ENCODE assay signal across 26 cellular contexts in genomic region chr12:7376196-7376595, GRCh38.
DNase-seq lines count a peak whose midpoint lies in the region; ATAC-seq and TF ChIP-seq lines count a peak whose summit lies in the region.
"Had no signal": no experiment of that assay in that cellular context is flagged by ENCODE, and none has a peak within 500 bp of the region (broad histone marks: within the 10 kb centered on the region; RNA-seq: fewer than 3 reads in every experiment).

No MANE protein-coding gene starts in this region.

- CTCF ChIA-PET in PC-3 (lab: Charles Lee) = no interaction called here

- H3K27me3 ChIP-seq in PC-3 (ENCODE audit: low read length) = peaks cover 17% of the 10 kb centered on the region; the same call in 1 of the 2 replicates
- H3K27me3 ChIP-seq: gastrocnemius medialis, ovary, SJCRH30 had no signal

- H3K27ac ChIP-seq in PC-3 (ENCODE audit: low read length) = no peak overlapping the region
- H3K27ac ChIP-seq: gastrocnemius medialis, ovary, SJCRH30 had no signal

- H3K4me1 ChIP-seq in PC-3 (ENCODE audit: insufficient read depth, low read length) = no peaks in the 10 kb centered on the region
- H3K4me1 ChIP-seq: gastrocnemius medialis had no signal

- no peak for ATAC-seq in PC-3
- ATAC-seq: activated naive CD4-positive, alpha-beta T cell treated with anti-CD3 and anti-CD28 coated beads, Interleukin-2, amount 50 U/mL, for 72 hours; gastrocnemius medialis; left cardiac atrium had no signal

- no peaks in the 10 kb centered on the region for H3K79me2 ChIP-seq in PC-3 (ENCODE audit: low read length)

- H3K9me2 ChIP-seq in PC-3 (replicated peaks; ENCODE audit: low read length) = no peaks in the 10 kb centered on the region

- in situ Hi-C loops in ACHN (cut with HindIII; ENCODE audit: low pct_ligation_motif_present, low pct_unique_long_range_greater_than_20kb, low sequenced_read_pairs) = no loop called here

- no peak overlapping the region for H3K9ac ChIP-seq in PC-3 (ENCODE audit: low read length)

- POLR2A ChIA-PET in PC-3 (lab: Charles Lee; ENCODE audit: unreplicated experiment) = no interaction called here

- no peak overlapping the region for H3K4me2 ChIP-seq in PC-3 (ENCODE audit: low read length)

- no TSS peak for BruUV-seq in PC-3 (replicated peaks; lab: Mats Ljungman, UMichigan)

- H3F3A ChIP-seq in PC-3 (ENCODE audit: low read length, unreplicated experiment) = no peaks in the 10 kb centered on the region

- H3K4me3 ChIP-seq in PC-3 (ENCODE audit: low read length) = no peak overlapping the region
- no peak overlapping the region for H3K4me3 ChIP-seq in skeletal muscle cell (ENCODE audit: low read depth, low read length)
- H3K4me3 ChIP-seq: gastrocnemius medialis, ovary, SJCRH30 had no signal

- peak; percentile 29 for DNase-seq in H4 (ENCODE audit: low spot score)
- peak; percentile 17 for DNase-seq in PC-3
- peak; percentile 72 for DNase-seq in fibroblast of peridontal ligament (ENCODE audit: extremely low read depth)
- DNase-seq in skeletal muscle cell (ENCODE audit: low read depth) = peak; percentile 24
- no peak for DNase-seq in epidermal melanocyte (ENCODE audit: insufficient read length, low spot score)
- no peak for DNase-seq in ACHN
- DNase-seq in stimulated activated CD4-positive, alpha-beta T cell treated with anti-CD3 and anti-CD28 coated beads, Interleukin-15, amount 100 ng/mL, for 24 hours = no peak
- DNase-seq: activated CD4-positive, alpha-beta T cell treated with anti-CD3 and anti-CD28 coated beads for 48 hours; activated CD8-positive, alpha-beta memory T cell treated with anti-CD3 and anti-CD28 coated beads for 24 hours; activated effector memory CD4-positive, alpha-beta T cell treated with Interleukin-2 at 50 U/mL for 16 hours; effector CD4-positive, alpha-beta T cell; gastrocnemius medialis; GF-D8; hippocampal formation; Karpas-422; left cardiac atrium; NCI-H1417 treated with DMSO at 0.1 percent for 48 hours; NCI-H2029 treated with DMSO at 0.1 percent for 48 hours; NCI-H2227 treated with DMSO at 0.1 percent for 48 hours; NCI-H69; ovary; SJCRH30; stimulated activated naive CD4-positive, alpha-beta T cell; SW 1271; T-helper 9 cell had no signal

- intact Hi-C loops in PC-3 (cut with micrococcal nuclease) = no loop called here

- no peaks in the 10 kb centered on the region for H4K20me1 ChIP-seq in PC-3 (ENCODE audit: low read length)

- TF ChIP-seq CTCF in PC-3 (conservative IDR thresholded peaks at IDR 0.05; ENCODE audit: low read depth, low read length) = no peak

- no peak overlapping the region for H2AFZ ChIP-seq in PC-3 (ENCODE audit: low read length)

- no peaks in the 10 kb centered on the region for H3K9me3 ChIP-seq in PC-3 (ENCODE audit: low read length)
- H3K9me3 ChIP-seq: gastrocnemius medialis, ovary, SJCRH30 had no signal

- H3K36me3 ChIP-seq in PC-3 (ENCODE audit: low read depth, low read length) = no peaks in the 10 kb centered on the region
- H3K36me3 ChIP-seq: gastrocnemius medialis, ovary, SJCRH30 had no signal

Comparison
In these comparisons a context has a peak if more than half of its experiments do, and no peak if none do; other contexts are left out.
1. DNase-seq: peak in H4 (single experiment), PC-3 (single experiment), fibroblast of peridontal ligament (single experiment) and skeletal muscle cell (single experiment); none in epidermal melanocyte (single experiment), ACHN (single experiment) and stimulated activated CD4-positive, alpha-beta T cell treated with anti-CD3 and anti-CD28 coated beads, Interleukin-15, amount 100 ng/mL, for 24 hours (single experiment).